Comparison of ENCODE assay signal across 8 cellular contexts in the genomic region with DNA sequence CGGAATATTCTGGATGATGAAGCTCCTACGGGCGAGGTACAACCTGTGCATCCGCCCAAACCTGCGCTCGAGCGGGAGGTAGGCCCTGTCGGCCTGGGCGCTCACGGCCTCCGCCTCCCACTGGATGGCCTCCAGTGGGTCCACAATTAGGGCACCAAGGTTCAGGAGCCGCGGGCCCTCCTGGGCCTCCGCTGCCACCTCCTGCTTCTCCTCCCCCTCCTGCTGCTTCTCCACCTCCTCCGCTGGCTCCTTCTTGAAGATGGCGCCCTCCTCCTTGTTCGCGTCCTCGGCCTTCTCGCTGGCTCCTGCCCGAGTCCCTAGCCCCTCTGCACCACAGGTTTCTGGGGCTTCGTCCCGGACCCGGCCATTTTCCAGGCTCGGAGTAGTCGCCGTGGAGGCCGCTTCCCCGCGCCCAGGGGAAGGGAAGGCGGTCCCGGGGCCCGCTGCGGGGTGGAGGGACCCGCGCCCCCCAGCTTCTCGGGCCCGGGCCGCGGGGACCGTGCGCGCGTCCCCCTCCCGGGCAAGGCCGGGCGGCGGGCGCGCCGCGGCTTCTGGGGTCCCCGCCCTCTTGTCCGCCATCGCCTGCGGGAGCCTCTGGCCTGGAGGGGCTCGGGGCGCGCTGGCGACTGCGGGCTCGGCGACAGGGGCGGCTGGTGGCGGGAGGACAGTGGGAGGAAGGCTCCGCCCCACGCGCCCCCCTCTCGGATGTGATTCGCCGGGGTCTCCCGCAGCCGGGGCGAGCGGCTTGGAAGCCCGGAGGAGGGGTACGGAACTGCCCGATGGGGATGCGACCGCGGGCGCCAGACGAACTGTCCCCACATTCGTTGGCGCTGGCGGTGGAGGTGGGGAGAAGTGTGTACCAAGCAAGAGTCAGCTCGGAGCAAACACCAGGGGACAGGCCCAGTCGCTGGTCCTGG. TPM values are rescaled to one million over a fixed set of nuclear protein-coding genes. Genes with fewer than 3 reads are reported as not detected.
DNase-seq lines count a peak whose midpoint lies in the region; ATAC-seq and TF ChIP-seq lines count a peak whose summit lies in the region.

No MANE protein-coding gene starts in this region.

- peak overlapping the region; percentile 93 for H3K4me2 ChIP-seq in hepatocyte

- H2AFZ ChIP-seq in hepatocyte = peak overlapping the region; percentile 80

- peak overlapping the region; percentile 82 to 84 for H3K4me3 ChIP-seq in ascending aorta
- peak overlapping the region; percentile 72 for H3K4me3 ChIP-seq in hepatocyte

- peak; percentile 17 for DNase-seq in GM04504 (ENCODE audit: low read depth)
- no peak for DNase-seq in RWPE1 (ENCODE audit: low spot score)
- DNase-seq in ascending aorta (ENCODE audit: low spot score in 2 of 2) = no peak
- peak; percentile 82 for DNase-seq in hepatocyte (ENCODE audit: low spot score)
- peak; percentile 12 for DNase-seq in renal cortical epithelial cell (ENCODE audit: low read depth)
- no peak for DNase-seq in 8988T
- no peak for DNase-seq in NCI-H1048 (lab: John Stamatoyannopoulos, UW)

- H3K27ac ChIP-seq in RWPE1 (peak overlapping the region; percentile 29), ascending aorta (peak overlapping the region; percentile 70 to 78), hepatocyte (peak overlapping the region; percentile 95)

- 13% methylated on average over 58 of the region's 88 CpGs for WGBS in hepatocyte (ENCODE audit: low lambda C conversion rate, missing lambda C conversion rate)

- H3K9me2 ChIP-seq in hepatocyte (replicated peaks; ENCODE audit: insufficient read depth) = no peaks in the 10 kb centered on the region

- H3K4me1 ChIP-seq in ascending aorta = peaks cover 9 to 20% of the 10 kb centered on the region in 2 donors
- H3K4me1 ChIP-seq in hepatocyte (ENCODE audit: insufficient read depth) = peaks cover 40% of the 10 kb centered on the region

- peaks cover 54% of the 10 kb centered on the region for H3K79me2 ChIP-seq in hepatocyte

- H3K27me3 ChIP-seq in ascending aorta = no peaks in the 10 kb centered on the region
- no peaks in the 10 kb centered on the region for H3K27me3 ChIP-seq in hepatocyte

- CTCF ChIA-PET in RWPE1 (lab: Yijun Ruan, JAX) = interaction anchor here (0.6 kb wide), 1 partner anchor 386 kb away, joined by 3 read pairs; no protein-coding TSS in a partner anchor

- no peaks in the 10 kb centered on the region for H3K9me3 ChIP-seq in ascending aorta
- H3K9me3 ChIP-seq in hepatocyte (ENCODE audit: low read depth) = no peaks in the 10 kb centered on the region

- peaks cover 0 to 2% of the 10 kb centered on the region in 2 donors for H3K36me3 ChIP-seq in ascending aorta
- no peaks in the 10 kb centered on the region for H3K36me3 ChIP-seq in hepatocyte (replicated peaks; ENCODE audit: insufficient read depth, low read depth)

- intact Hi-C loops in ascending aorta (cut with DNase I) = no loop called here

- peaks cover 13% of the 10 kb centered on the region for H4K20me1 ChIP-seq in hepatocyte (ENCODE audit: insufficient read depth, poor library complexity, severe bottlenecking)

- TF ChIP-seq CTCF in RWPE1 (conservative IDR thresholded peaks at IDR 0.05; ENCODE audit: low read depth) (no peak), ascending aorta (IDR thresholded peaks at IDR 0.05) (no peak), hepatocyte (IDR thresholded peaks at IDR 0.05; ENCODE audit: poor library complexity) (no peak)

- ATAC-seq in GM21390 (IDR thresholded peaks at IDR 0.05; ENCODE audit: unreplicated experiment) = no peak

- POLR2A ChIA-PET in RWPE1 (lab: Yijun Ruan, JAX; ENCODE audit: low non-redundant PET) = no interaction called here

RNA-seq across cellular contexts. Expression of gene PLAGL2, which starts 17.6 kb away (rescaled TPM):
- total RNA-seq in ascending aorta (6.7 TPM), hepatocyte (41.1 and 44.6 TPM in 2 replicates), renal cortical epithelial cell (2.6 and 4.3 TPM in 2 replicates)
- 31.7 and 39.7 TPM in 2 replicates for polyA plus RNA-seq in hepatocyte

RNA-seq across cellular contexts. Expression of gene POFUT1, which starts 17.7 kb away (rescaled TPM):
- 29.8 TPM for total RNA-seq in ascending aorta
- total RNA-seq in hepatocyte = 81.4 and 87.3 TPM in 2 replicates
- polyA plus RNA-seq in hepatocyte = 39.4 and 42.0 TPM in 2 replicates
- total RNA-seq in renal cortical epithelial cell = 26.0 and 36.0 TPM in 2 replicates

Comparison
In these comparisons a context has a peak if more than half of its experiments do, and no peak if none do; other contexts are left out.
1. DNase-seq: peak in GM04504 (single experiment), hepatocyte (single experiment) and renal cortical epithelial cell (single experiment); none in RWPE1 (single experiment), ascending aorta (0 of 2), 8988T (single experiment) and NCI-H1048 (single experiment).
2. H3K27ac ChIP-seq: peak in every context shown above with its lines; median percentile 95 in hepatocyte; 74 in ascending aorta; 29 in RWPE1.